In genomic region chr5:31324832-31325231, GRCh38 we compare ENCODE assay signal across 35 cellular contexts.
"Had no signal": no experiment of that assay in that cellular context is flagged by ENCODE, and none has a peak within 500 bp of the region (broad histone marks: within the 10 kb centered on the region; RNA-seq: fewer than 3 reads in every experiment).

No MANE protein-coding gene starts in this region.

- H3K27me3 ChIP-seq: body of pancreas, brain microvascular endothelial cell, breast epithelium had no signal

- ATAC-seq: activated CD8-positive, alpha-beta T cell treated with anti-CD3 and anti-CD28 coated beads for 36 hours; activated naive CD4-positive, alpha-beta T cell treated with anti-CD3 and anti-CD28 coated beads, Interleukin-2, amount 50 U/mL, for 72 hours; activated T-cell treated with anti-CD3 and anti-CD28 coated beads, Interleukin-2, amount 50 U/mL, for 4 hours; activated T-cell treated with anti-CD3 and anti-CD28 coated beads, Interleukin-2, amount 50 U/mL, for 72 hours; activated T-helper 17 cell treated with anti-CD3 and anti-CD28 coated beads, Interleukin-2, amount 50 U/mL, for 72 hours; body of pancreas had no signal

- H3K27ac ChIP-seq: adrenal gland, body of pancreas, brain microvascular endothelial cell, breast epithelium, VCaP had no signal

- H3K9me3 ChIP-seq: adrenal gland, body of pancreas, breast epithelium had no signal

- H3K4me1 ChIP-seq: adrenal gland, body of pancreas, breast epithelium had no signal

- DNase-seq: activated B cell treated with CpG ODN at 0.5 μM for 24 hours; activated CD4-positive, alpha-beta memory T cell treated with anti-CD3 and anti-CD28 coated beads for 36 hours; activated CD4-positive, alpha-beta T cell treated with anti-CD3 and anti-CD28 coated beads for 4 hours; activated CD4-positive, alpha-beta T cell treated with anti-CD3 and anti-CD28 coated beads, Interleukin-2, amount 10 ng/mL, durations not matched to agents 24 days and 14 days; activated CD4-positive, alpha-beta T cell treated with anti-CD3 and anti-CD28 coated beads, Interleukin-2, amount 50 U/mL, for 1 hour; activated CD4-positive, alpha-beta T cell treated with anti-CD3 and anti-CD28 coated beads, Interleukin-2, amount 50 U/mL, for 4 hours; activated CD4-positive, CD25-positive, alpha-beta regulatory T cell treated with anti-CD3 and anti-CD28 coated beads, Interleukin-2, amount 50 U/mL, for 72 hours; activated CD8-positive, alpha-beta memory T cell treated with anti-CD3 and anti-CD28 coated beads, Interleukin-2, amount 50 U/mL, for 4 hours; activated CD8-positive, alpha-beta T cell treated with anti-CD3 and anti-CD28 coated beads for 36 hours; activated effector memory CD4-positive, alpha-beta T cell treated with anti-CD3 and anti-CD28 coated beads, Interleukin-2, amount 50 U/mL, for 16 hours; activated gamma-delta T cell treated with Interleukin-2 at 50 U/mL for 16 hours; activated naive CD4-positive, alpha-beta T cell; activated naive CD4-positive, alpha-beta T cell treated with anti-CD3 and anti-CD28 coated beads for 36 hours; activated naive CD4-positive, alpha-beta T cell treated with anti-CD3 and anti-CD28 coated beads, Interleukin-2, amount 50 U/mL, for 16 hours; activated naive CD8-positive, alpha-beta T cell treated with anti-CD3 and anti-CD28 coated beads for 36 hours; activated T-cell treated with anti-CD3 and anti-CD28 coated beads for 4 hours; activated T-cell treated with anti-CD3 and anti-CD28 coated beads, Interleukin-2, amount 50 U/mL, for 1 hour; activated T-cell treated with anti-CD3 and anti-CD28 coated beads, Interleukin-2, amount 50 U/mL, for 4 hours; activated T-cell treated with anti-CD3 and anti-CD28 coated beads, Interleukin-2, amount 50 U/mL, for 72 hours; adrenal gland; amniotic stem cell; aorta; body of pancreas; brain microvascular endothelial cell; caudate nucleus; cerebellar nuclear complex; T-helper 1 cell; T-helper 2 cell; T-helper 9 cell had no signal

- FAIRE-seq: astrocyte, TTC549 had no signal

- H3K4me3 ChIP-seq: adrenal gland, body of pancreas, breast epithelium had no signal

- H3K36me3 ChIP-seq: adrenal gland, brain microvascular endothelial cell, breast epithelium had no signal
